In genomic region chr1:19344372-19344810, GRCh38 we compare ENCODE assay signal across 8 cellular contexts. TPM values are rescaled to one million over a fixed set of nuclear protein-coding genes. Genes with fewer than 3 reads are reported as not detected.
DNase-seq lines count a peak whose midpoint lies in the region; ATAC-seq and TF ChIP-seq lines count a peak whose summit lies in the region.

No MANE protein-coding gene starts in this region.

- H3K4me1 Mint-ChIP-seq in CD8-positive, alpha-beta T cell (ENCODE audit: low read depth) = peaks cover 6% of the 10 kb centered on the region

- CTCF ChIA-PET in CD8-positive, alpha-beta T cell (lab: Charles Lee) = interaction anchor here (0.8 to 7.8 kb wide), 14 partner anchors 10 to 360 kb away, joined by 3 to 40 read pairs (median 4); no protein-coding TSS in a partner anchor

- intact Hi-C loops in CD8-positive, alpha-beta T cell (cut with DNase I, micrococcal nuclease) = loop anchor here (1.0 kb wide), 3 partner anchors 238 to 310 kb away; no protein-coding TSS in a partner anchor

- peak; percentile 69 for ATAC-seq in CD8-positive, alpha-beta T cell
- ATAC-seq in GM18861 (IDR thresholded peaks at IDR 0.05; ENCODE audit: unreplicated experiment) = no peak
- ATAC-seq in HG02798 (IDR thresholded peaks at IDR 0.05; ENCODE audit: poor library complexity, unreplicated experiment) = no peak

- H3K36me3 Mint-ChIP-seq in CD8-positive, alpha-beta T cell = peaks cover 78% of the 10 kb centered on the region

- POLR2A ChIA-PET in CD8-positive, alpha-beta T cell (lab: Charles Lee) = no interaction called here

- H3K4me3 Mint-ChIP-seq in CD8-positive, alpha-beta T cell = no peak overlapping the region

- no peaks in the 10 kb centered on the region for H3K27me3 Mint-ChIP-seq in CD8-positive, alpha-beta T cell (ENCODE audit: low read depth)

- H3K27ac Mint-ChIP-seq in CD8-positive, alpha-beta T cell = peak overlapping the region; percentile 22

- H3K9me3 ChIP-seq in CD8-positive, alpha-beta T cell (ENCODE audit: low read length) = no peaks in the 10 kb centered on the region
- no peaks in the 10 kb centered on the region for H3K9me3 ChIP-seq in right atrium auricular region

- H3K4me1 ChIP-seq in CD8-positive, alpha-beta T cell (ENCODE audit: insufficient read depth, low read length) = no peaks in the 10 kb centered on the region
- peaks cover 0 to 30% of the 10 kb centered on the region in 2 donors for H3K4me1 ChIP-seq in right atrium auricular region

- peaks cover 53% of the 10 kb centered on the region for H3K36me3 ChIP-seq in CD8-positive, alpha-beta T cell (ENCODE audit: insufficient read depth, low read length)
- peaks cover 58% of the 10 kb centered on the region for H3K36me3 ChIP-seq in right atrium auricular region

- TF ChIP-seq CTCF in CD8-positive, alpha-beta T cell (IDR thresholded peaks at IDR 0.05) = peak; percentile 77
- TF ChIP-seq CTCF in HL-60 (IDR thresholded peaks at IDR 0.05; ENCODE audit: insufficient read depth, low read length) (peak; percentile 77), right atrium auricular region (IDR thresholded peaks at IDR 0.05) (peak; percentile 81 to 95)

- H3K9me3 Mint-ChIP-seq in CD8-positive, alpha-beta T cell = no peaks in the 10 kb centered on the region

- DNase-seq in CD8-positive, alpha-beta T cell = peak in 6 of 7 experiments; percentile 11 to 64 (median 34)
- DNase-seq in HL-60 (ENCODE audit: low read depth in 1 of 2, low spot score in 1 of 2) (peak in 1 of 2 experiments; percentile 31), SHP77 treated with DMSO at 0.1 percent for 48 hours (lab: John Stamatoyannopoulos, UW) (peak; percentile 4), amniotic epithelial cell (ENCODE audit: low read depth) (peak; percentile 31), right atrium auricular region (ENCODE audit: low spot score) (peak; percentile 66)
- DNase-seq in stimulated activated CD4-positive, alpha-beta T cell treated with anti-CD3 and anti-CD28 coated beads, Interleukin-12 subunit alpha, Interleukin-12 subunit beta, amount 100 ng/mL, for 24 hours (ENCODE audit: low read depth in 2 of 2) = peak; percentile 11 to 22

- no peaks in the 10 kb centered on the region for H3K27me3 ChIP-seq in CD8-positive, alpha-beta T cell (ENCODE audit: insufficient read depth, low read length)
- H3K27me3 ChIP-seq in HL-60 (ENCODE audit: insufficient read depth, poor library complexity, severe bottlenecking) (no peaks in the 10 kb centered on the region), right atrium auricular region (no peaks in the 10 kb centered on the region)

- no peak overlapping the region for H3K27ac ChIP-seq in CD8-positive, alpha-beta T cell (ENCODE audit: low read depth, low read length)
- H3K27ac ChIP-seq in HL-60 (replicated peaks) (no peak overlapping the region), right atrium auricular region (no peak overlapping the region)

- H3K4me3 ChIP-seq in CD8-positive, alpha-beta T cell (ENCODE audit: low read depth, low read length) = no peak overlapping the region
- H3K4me3 ChIP-seq in HL-60 (replicated peaks; ENCODE audit: insufficient read depth, low read length) = no peak overlapping the region
- no peak overlapping the region for H3K4me3 ChIP-seq in right atrium auricular region

RNA-seq across cellular contexts. Expression of gene SLC66A1, which starts 32.3 kb away (rescaled TPM):
- total RNA-seq in CD8-positive, alpha-beta T cell = 1 to 10 TPM; 1.3 to 2.1 TPM
- 1 to 10 TPM; 6.8 to 9.7 TPM for total RNA-seq in right atrium auricular region

RNA-seq across cellular contexts. Expression of gene AKR7A2, which starts 32.4 kb away (rescaled TPM):
- total RNA-seq in CD8-positive, alpha-beta T cell = 1 to 10 TPM; 7.9 to 8.1 TPM
- total RNA-seq in right atrium auricular region = 10 to 100 TPM; 51.1 to 69.3 TPM

RNA-seq across cellular contexts. Expression of gene AKR7A3, which starts 55.8 kb away (rescaled TPM):
- total RNA-seq in CD8-positive, alpha-beta T cell = 1 to 10 TPM; 1.2 to 1.6 TPM
- under 1 TPM in 1 of 2 donors, not detected in 1; 0.20 TPM for total RNA-seq in right atrium auricular region

Comparison
In these comparisons a context has a peak if more than half of its experiments do, and no peak if none do; other contexts are left out.
1. RNA of gene AKR7A2, which starts 32.4 kb away (total RNA-seq): 51.1 to 69.3 TPM in right atrium auricular region; 7.9 to 8.1 TPM in CD8-positive, alpha-beta T cell; every median in the first group is over 4 times any median in the second.
2. Peak in every context shown above with its lines, with median percentiles within 50 percentile points of each other: CTCF ChIP-seq.